Comparison of ENCODE assay signal across 1 cellular context in the genomic region with DNA sequence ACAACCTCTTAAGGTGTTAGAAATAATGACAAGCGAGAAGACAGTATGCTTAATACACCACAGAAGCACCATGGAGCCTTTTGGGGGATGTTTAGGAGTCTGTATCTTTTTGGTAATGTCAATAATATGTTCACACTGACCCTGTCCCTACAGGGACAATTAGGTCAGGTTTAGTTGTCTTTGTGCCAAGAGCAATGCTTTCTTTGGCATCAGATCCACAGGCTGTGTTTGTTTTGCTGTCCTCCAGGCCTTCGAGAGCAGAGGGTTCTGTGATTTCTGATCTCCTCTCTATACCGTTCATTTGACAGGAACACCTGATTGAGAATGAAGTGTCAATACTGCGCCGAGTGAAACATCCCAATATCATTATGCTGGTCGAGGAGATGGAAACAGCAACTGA.
TF ChIP-seq lines count a peak whose summit lies in the region.

No MANE protein-coding gene starts in this region.

TF ChIP-seq in HepG2, 621 proteins besides CTCF, POLR2A, EP300 and RAD21 (continued from another document):
- TF ChIP-seq, protein P1, sequence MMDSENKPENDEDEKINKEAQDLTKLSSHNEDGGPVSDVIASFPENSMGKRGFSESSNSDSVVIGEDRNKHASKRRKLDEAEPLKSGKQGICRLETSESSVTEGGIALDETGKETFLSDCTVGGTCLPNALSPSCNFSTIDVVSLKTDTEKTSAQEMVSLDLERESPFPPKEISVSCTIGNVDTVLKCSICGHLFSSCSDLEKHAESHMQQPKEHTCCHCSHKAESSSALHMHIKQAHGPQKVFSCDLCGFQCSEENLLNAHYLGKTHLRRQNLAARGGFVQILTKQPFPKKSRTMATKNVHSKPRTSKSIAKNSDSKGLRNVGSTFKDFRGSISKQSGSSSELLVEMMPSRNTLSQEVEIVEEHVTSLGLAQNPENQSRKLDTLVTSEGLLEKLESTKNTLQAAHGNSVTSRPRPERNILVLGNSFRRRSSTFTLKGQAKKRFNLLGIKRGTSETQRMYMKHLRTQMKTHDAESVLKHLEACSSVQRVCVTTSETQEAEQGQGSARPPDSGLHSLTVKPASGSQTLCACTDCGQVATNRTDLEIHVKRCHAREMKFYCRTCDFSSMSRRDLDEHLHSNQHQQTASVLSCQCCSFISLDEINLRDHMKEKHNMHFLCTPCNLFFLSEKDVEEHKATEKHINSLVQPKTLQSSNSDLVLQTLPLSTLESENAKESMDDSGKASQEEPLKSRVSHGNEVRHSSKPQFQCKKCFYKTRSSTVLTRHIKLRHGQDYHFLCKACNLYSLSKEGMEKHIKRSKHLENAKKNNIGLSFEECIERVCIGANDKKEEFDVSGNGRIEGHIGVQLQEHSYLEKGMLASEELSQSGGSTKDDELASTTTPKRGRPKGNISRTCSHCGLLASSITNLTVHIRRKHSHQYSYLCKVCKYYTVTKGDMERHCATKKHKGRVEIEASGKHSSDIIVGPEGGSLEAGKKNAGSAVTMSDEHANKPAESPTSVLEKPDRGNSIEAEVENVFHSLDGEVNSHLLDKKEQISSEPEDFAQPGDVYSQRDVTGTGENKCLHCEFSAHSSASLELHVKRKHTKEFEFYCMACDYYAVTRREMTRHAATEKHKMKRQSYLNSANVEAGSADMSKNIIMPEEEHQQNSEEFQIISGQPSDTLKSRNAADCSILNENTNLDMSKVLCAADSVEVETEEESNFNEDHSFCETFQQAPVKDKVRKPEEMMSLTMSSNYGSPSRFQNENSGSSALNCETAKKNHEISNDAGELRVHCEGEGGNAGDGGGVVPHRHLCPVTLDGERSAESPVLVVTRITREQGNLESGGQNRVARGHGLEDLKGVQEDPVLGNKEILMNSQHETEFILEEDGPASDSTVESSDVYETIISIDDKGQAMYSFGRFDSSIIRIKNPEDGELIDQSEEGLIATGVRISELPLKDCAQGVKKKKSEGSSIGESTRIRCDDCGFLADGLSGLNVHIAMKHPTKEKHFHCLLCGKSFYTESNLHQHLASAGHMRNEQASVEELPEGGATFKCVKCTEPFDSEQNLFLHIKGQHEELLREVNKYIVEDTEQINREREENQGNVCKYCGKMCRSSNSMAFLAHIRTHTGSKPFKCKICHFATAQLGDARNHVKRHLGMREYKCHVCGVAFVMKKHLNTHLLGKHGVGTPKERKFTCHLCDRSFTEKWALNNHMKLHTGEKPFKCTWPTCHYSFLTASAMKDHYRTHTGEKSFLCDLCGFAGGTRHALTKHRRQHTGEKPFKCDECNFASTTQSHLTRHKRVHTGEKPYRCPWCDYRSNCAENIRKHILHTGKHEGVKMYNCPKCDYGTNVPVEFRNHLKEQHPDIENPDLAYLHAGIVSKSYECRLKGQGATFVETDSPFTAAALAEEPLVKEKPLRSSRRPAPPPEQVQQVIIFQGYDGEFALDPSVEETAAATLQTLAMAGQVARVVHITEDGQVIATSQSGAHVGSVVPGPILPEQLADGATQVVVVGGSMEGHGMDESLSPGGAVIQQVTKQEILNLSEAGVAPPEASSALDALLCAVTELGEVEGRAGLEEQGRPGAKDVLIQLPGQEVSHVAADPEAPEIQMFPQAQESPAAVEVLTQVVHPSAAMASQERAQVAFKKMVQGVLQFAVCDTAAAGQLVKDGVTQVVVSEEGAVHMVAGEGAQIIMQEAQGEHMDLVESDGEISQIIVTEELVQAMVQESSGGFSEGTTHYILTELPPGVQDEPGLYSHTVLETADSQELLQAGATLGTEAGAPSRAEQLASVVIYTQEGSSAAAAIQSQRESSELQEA (CRISPR knock-in tag; IDR thresholded peaks at IDR 0.05; ENCODE audit: not compliant biosample characterization), result no peak
- TF ChIP-seq ZNF33B (CRISPR knock-in tag; IDR thresholded peaks at IDR 0.05) (no peak), RBM22 (optimal IDR thresholded peaks at IDR 0.05; ENCODE audit: low read length) (no peak), ZSCAN31 (CRISPR knock-in tag; IDR thresholded peaks at IDR 0.05; ENCODE audit: low read depth) (no peak), TARDBP (CRISPR knock-in tag; IDR thresholded peaks at IDR 0.05) (no peak), ZNF33A (CRISPR knock-in tag; IDR thresholded peaks at IDR 0.05; ENCODE audit: borderline replicate concordance) (no peak)
